Comparison of ENCODE assay signal across 13 cellular contexts in the genomic region with DNA sequence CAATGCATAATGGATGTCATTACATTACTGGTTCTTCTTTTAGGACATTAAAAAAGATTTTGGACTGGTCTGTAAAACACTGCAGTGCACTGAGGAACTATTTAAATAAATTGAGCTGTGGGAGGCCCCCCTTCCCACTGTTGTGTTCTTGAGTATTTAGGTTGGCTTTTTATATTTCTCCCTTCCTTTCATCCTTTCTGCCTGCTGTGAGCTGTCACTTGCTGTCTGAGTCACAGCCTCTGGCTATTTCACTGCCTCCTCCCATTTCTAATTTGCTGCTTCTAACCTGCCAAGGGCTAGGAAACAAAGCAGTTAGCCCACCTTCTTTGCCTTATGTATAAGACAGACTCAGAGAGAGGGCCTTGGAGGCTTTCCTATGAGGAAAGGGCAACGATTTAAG.
DNase-seq lines count a peak whose midpoint lies in the region; ATAC-seq and TF ChIP-seq lines count a peak whose summit lies in the region.
"Had no signal": no experiment of that assay in that cellular context is flagged by ENCODE, and none has a peak within 500 bp of the region (broad histone marks: within the 10 kb centered on the region; RNA-seq: fewer than 3 reads in every experiment).

No MANE protein-coding gene starts in this region.

- peak; percentile 30 for ATAC-seq in activated CD4-positive, alpha-beta T cell treated with anti-CD3 and anti-CD28 coated beads for 36 hours
- ATAC-seq in GM18502 (IDR thresholded peaks at IDR 0.05; ENCODE audit: poor library complexity, unreplicated experiment): no peak
- no peak for ATAC-seq in GM19455 (IDR thresholded peaks at IDR 0.05; ENCODE audit: unreplicated experiment)
- ATAC-seq: left lobe of liver had no signal

- no peaks in the 10 kb centered on the region for H3K36me3 ChIP-seq in NT2/D1 (ENCODE audit: insufficient read depth, insufficient read length, low read length)
- H3K36me3 ChIP-seq: stomach had no signal

- DNase-seq in activated CD4-positive, alpha-beta T cell treated with anti-CD3 and anti-CD28 coated beads for 36 hours: peak; percentile 11
- DNase-seq in activated CD4-positive, alpha-beta T cell treated with anti-CD3 and anti-CD28 coated beads, Interleukin-2, amount 50 U/mL, for 48 hours: no peak
- DNase-seq in NT2/D1 (ENCODE audit: low read depth, low spot score) (peak; percentile 42), epithelial cell of esophagus (ENCODE audit: low read depth) (peak; percentile 69), pulmonary artery endothelial cell (ENCODE audit: low read depth, low spot score) (peak; percentile 17)
- no peak for DNase-seq in stimulated activated CD4-positive, alpha-beta T cell treated with anti-CD3 and anti-CD28 coated beads, Interleukin-4, amount 100 ng/mL, for 1 hour
- DNase-seq: effector memory CD4-positive, alpha-beta T cell; NCI-H1930; stomach had no signal

- peaks cover 3% of the 10 kb centered on the region for H3K4me1 ChIP-seq in NT2/D1 (ENCODE audit: insufficient read depth, insufficient read length)

- no peaks in the 10 kb centered on the region for H3K4me1 Mint-ChIP-seq in activated CD4-positive, alpha-beta T cell treated with anti-CD3 and anti-CD28 coated beads for 36 hours

- H3K9ac ChIP-seq in NT2/D1 (ENCODE audit: insufficient read length, low read depth): no peak overlapping the region

- H3K27me3 Mint-ChIP-seq in activated CD4-positive, alpha-beta T cell treated with anti-CD3 and anti-CD28 coated beads for 36 hours: peaks cover 6% of the 10 kb centered on the region

- CTCF ChIA-PET in activated CD4-positive, alpha-beta T cell treated with anti-CD3 and anti-CD28 coated beads for 36 hours (lab: Charles Lee): no interaction called here

- H3K9me3 ChIP-seq in NT2/D1 (ENCODE audit: insufficient read depth, low read length): no peaks in the 10 kb centered on the region
- H3K9me3 ChIP-seq: stomach had no signal

- no peak for TF ChIP-seq CTCF in epithelial cell of esophagus (IDR thresholded peaks at IDR 0.05; ENCODE audit: insufficient read depth, low read depth, low read length, missing control alignments)

- H3K27ac Mint-ChIP-seq in activated CD4-positive, alpha-beta T cell treated with anti-CD3 and anti-CD28 coated beads for 36 hours: no peak overlapping the region

- H3K4me3 ChIP-seq in NT2/D1 (ENCODE audit: insufficient read length, low read depth): no peak overlapping the region
- H3K4me3 ChIP-seq in epithelial cell of esophagus (ENCODE audit: low read length): no peak overlapping the region
- H3K4me3 ChIP-seq: skin epidermis, stomach had no signal

- intact Hi-C loops in activated CD4-positive, alpha-beta T cell treated with anti-CD3 and anti-CD28 coated beads for 36 hours (cut with DNase I, micrococcal nuclease): no loop called here

- H3K4me3 Mint-ChIP-seq in activated CD4-positive, alpha-beta T cell treated with anti-CD3 and anti-CD28 coated beads for 36 hours: no peak overlapping the region

- POLR2A ChIA-PET in activated CD4-positive, alpha-beta T cell treated with anti-CD3 and anti-CD28 coated beads for 36 hours (lab: Charles Lee): no interaction called here

- H3K9me3 Mint-ChIP-seq in activated CD4-positive, alpha-beta T cell treated with anti-CD3 and anti-CD28 coated beads for 36 hours (ENCODE audit: low read depth): no peaks in the 10 kb centered on the region

- no peaks in the 10 kb centered on the region for H3K27me3 ChIP-seq in NT2/D1 (ENCODE audit: insufficient read depth, insufficient read length)
- H3K27me3 ChIP-seq: stomach had no signal

- no peaks in the 10 kb centered on the region for H3K36me3 Mint-ChIP-seq in activated CD4-positive, alpha-beta T cell treated with anti-CD3 and anti-CD28 coated beads for 36 hours (ENCODE audit: low read depth)

Comparison
In these comparisons a context has a peak if more than half of its experiments do, and no peak if none do; other contexts are left out.
1. DNase-seq: peak in activated CD4-positive, alpha-beta T cell treated with anti-CD3 and anti-CD28 coated beads for 36 hours (single experiment), NT2/D1 (single experiment), epithelial cell of esophagus (single experiment) and pulmonary artery endothelial cell (single experiment); none in activated CD4-positive, alpha-beta T cell treated with anti-CD3 and anti-CD28 coated beads, Interleukin-2, amount 50 U/mL, for 48 hours (0 of 2) and stimulated activated CD4-positive, alpha-beta T cell treated with anti-CD3 and anti-CD28 coated beads, Interleukin-4, amount 100 ng/mL, for 1 hour (single experiment).